8 cellular contexts compared by ENCODE assay signal in genomic region chr5:151208481-151208914, GRCh38. TPM values are rescaled to one million over a fixed set of nuclear protein-coding genes. Genes with fewer than 3 reads are reported as not detected.
DNase-seq lines count a peak whose midpoint lies in the region; ATAC-seq and TF ChIP-seq lines count a peak whose summit lies in the region.

No MANE protein-coding gene starts in this region.

- no peaks in the 10 kb centered on the region for H3K9me3 Mint-ChIP-seq in activated CD8-positive, alpha-beta T cell treated with anti-CD3 and anti-CD28 coated beads for 36 hours
- H3K9me3 Mint-ChIP-seq in stimulated activated memory B cell treated with anti-CD40 and anti-IgM and Interleukin-4, amounts not matched to agents 10 μg/mL and 1 μg/mL and 100 μg/mL, for 72 hours = no peaks in the 10 kb centered on the region
- H3K9me3 Mint-ChIP-seq in GM23338 = no peaks in the 10 kb centered on the region

- no peak overlapping the region for H3K23ac ChIP-seq in IMR-90 (ENCODE audit: low read depth, low read length)

- no peaks in the 10 kb centered on the region for H3K9me1 ChIP-seq in IMR-90 (ENCODE audit: insufficient read depth, low read length)

- H3K4me1 Mint-ChIP-seq in activated CD8-positive, alpha-beta T cell treated with anti-CD3 and anti-CD28 coated beads for 36 hours (ENCODE audit: low read depth) = peaks cover 66% of the 10 kb centered on the region
- peaks cover 68% of the 10 kb centered on the region for H3K4me1 Mint-ChIP-seq in stimulated activated memory B cell treated with anti-CD40 and anti-IgM and Interleukin-4, amounts not matched to agents 10 μg/mL and 1 μg/mL and 100 μg/mL, for 72 hours
- H3K4me1 Mint-ChIP-seq in GM23338 = no peaks in the 10 kb centered on the region

- H3K27me3 Mint-ChIP-seq in activated CD8-positive, alpha-beta T cell treated with anti-CD3 and anti-CD28 coated beads for 36 hours = no peaks in the 10 kb centered on the region
- H3K27me3 Mint-ChIP-seq in stimulated activated memory B cell treated with anti-CD40 and anti-IgM and Interleukin-4, amounts not matched to agents 10 μg/mL and 1 μg/mL and 100 μg/mL, for 72 hours = no peaks in the 10 kb centered on the region
- peaks cover 2% of the 10 kb centered on the region for H3K27me3 Mint-ChIP-seq in GM23338 (ENCODE audit: insufficient read depth, low read depth, poor library complexity)

- no peaks in the 10 kb centered on the region for H3K36me3 ChIP-seq in IMR-90 (ENCODE audit: control insufficient read depth, insufficient read depth, low read length)
- no peaks in the 10 kb centered on the region for H3K36me3 ChIP-seq in GM23338 (ENCODE audit: insufficient read depth)

- peaks cover 7% of the 10 kb centered on the region for H3K27me3 ChIP-seq in IMR-90 (ENCODE audit: control insufficient read depth, insufficient read depth, low read length)
- H3K27me3 ChIP-seq in right cardiac atrium (ENCODE audit: control insufficient read depth, insufficient read depth) = no peaks in the 10 kb centered on the region
- H3K27me3 ChIP-seq in GM23338 (ENCODE audit: insufficient read depth) = no peaks in the 10 kb centered on the region

- peak overlapping the region; percentile 15 for H3K4me3 Mint-ChIP-seq in activated CD8-positive, alpha-beta T cell treated with anti-CD3 and anti-CD28 coated beads for 36 hours
- H3K4me3 Mint-ChIP-seq in stimulated activated memory B cell treated with anti-CD40 and anti-IgM and Interleukin-4, amounts not matched to agents 10 μg/mL and 1 μg/mL and 100 μg/mL, for 72 hours = no peak overlapping the region
- H3K4me3 Mint-ChIP-seq in GM23338 = no peak overlapping the region

- no peak for TF ChIP-seq CTCF in IMR-90 (conservative IDR thresholded peaks at IDR 0.05; ENCODE audit: low read depth, low read length)
- TF ChIP-seq CTCF in activated CD8-positive, alpha-beta T cell treated with anti-CD3 and anti-CD28 coated beads for 36 hours (IDR thresholded peaks at IDR 0.05) = no peak
- no peak for TF ChIP-seq CTCF in GM23338 (conservative IDR thresholded peaks at IDR 0.05; ENCODE audit: low read depth in 2 of 2)

- H3K18ac ChIP-seq in IMR-90 (ENCODE audit: low read depth, low read length) = no peak overlapping the region

- no peak overlapping the region for H3K9ac ChIP-seq in IMR-90 (ENCODE audit: low read depth, low read length)

- BruUV-seq in IMR-90 (replicated peaks; lab: Mats Ljungman, UMichigan) = no TSS peak

- H2AFZ ChIP-seq in IMR-90 (replicated peaks; ENCODE audit: low read length, poor library complexity) = peak overlapping the region; percentile 58
- no peak overlapping the region for H2AFZ ChIP-seq in GM23338

- H3K27ac ChIP-seq in IMR-90 (ENCODE audit: insufficient read depth, low read length) = no peak overlapping the region
- H3K27ac ChIP-seq in right cardiac atrium (ENCODE audit: low read length) = peak overlapping the region; percentile 54
- H3K27ac ChIP-seq in GM23338 (ENCODE audit: low read depth) = no peak overlapping the region

- no peaks in the 10 kb centered on the region for H3K9me2 ChIP-seq in GM23338 (ENCODE audit: insufficient read depth)

- DNase-seq in IMR-90 = no peak
- peak; percentile 23 for DNase-seq in activated CD8-positive, alpha-beta T cell treated with anti-CD3 and anti-CD28 coated beads for 36 hours
- DNase-seq in right cardiac atrium = peak; percentile 32 to 77 (median 60)
- DNase-seq in GM23338 (ENCODE audit: low spot score) = no peak

- no peak overlapping the region for H2BK15ac ChIP-seq in IMR-90 (ENCODE audit: low read depth, low read length)

- H3K4me3 ChIP-seq in IMR-90 (ENCODE audit: insufficient read depth, low read depth, low read length) (no peak overlapping the region), right cardiac atrium (ENCODE audit: low read length) (no peak overlapping the region), GM23338 (no peak overlapping the region)

- H3K9me3 ChIP-seq in IMR-90 (ENCODE audit: control insufficient read depth, insufficient read depth, low read length) (no peaks in the 10 kb centered on the region), right cardiac atrium (ENCODE audit: control insufficient read depth, low read length) (no peaks in the 10 kb centered on the region)

- no peak overlapping the region for H2AK5ac ChIP-seq in IMR-90 (ENCODE audit: low read depth, low read length)

- H4K5ac ChIP-seq in IMR-90 (ENCODE audit: low read depth, low read length) = no peak overlapping the region

- no peak overlapping the region for H4K8ac ChIP-seq in IMR-90 (ENCODE audit: low read depth in 2 of 2, low read length in 2 of 2)

- no peak overlapping the region for H4K91ac ChIP-seq in IMR-90 (ENCODE audit: insufficient read depth, low read depth, low read length)

- H4K20me1 ChIP-seq in IMR-90 (ENCODE audit: insufficient read depth, low read length) = no peaks in the 10 kb centered on the region
- no peaks in the 10 kb centered on the region for H4K20me1 ChIP-seq in GM23338 (replicated peaks; ENCODE audit: insufficient read depth)

- POLR2A ChIA-PET in IMR-90 (lab: Charles Lee; ENCODE audit: unreplicated experiment) = no interaction called here
- POLR2A ChIA-PET in activated CD8-positive, alpha-beta T cell treated with anti-CD3 and anti-CD28 coated beads for 36 hours (lab: Charles Lee) = interaction anchor here (0.8 to 1.3 kb wide), 5 partner anchors 12 to 69 kb away, joined by 3 to 5 read pairs (median 3); no protein-coding TSS in a partner anchor

- H3K27ac Mint-ChIP-seq in activated CD8-positive, alpha-beta T cell treated with anti-CD3 and anti-CD28 coated beads for 36 hours = peak overlapping the region; percentile 89
- peak overlapping the region; percentile 73 for H3K27ac Mint-ChIP-seq in stimulated activated memory B cell treated with anti-CD40 and anti-IgM and Interleukin-4, amounts not matched to agents 10 μg/mL and 1 μg/mL and 100 μg/mL, for 72 hours
- no peak overlapping the region for H3K27ac Mint-ChIP-seq in GM23338

- dilution Hi-C loops in IMR-90 (cut with HindIII; ENCODE audit: low sequenced_read_pairs, unreplicated experiment) = no loop called here

- H2BK20ac ChIP-seq in IMR-90 (ENCODE audit: low read depth, low read length) = no peak overlapping the region

- H3K79me2 ChIP-seq in GM23338 (replicated peaks; ENCODE audit: insufficient read depth) = no peaks in the 10 kb centered on the region

- H2AK9ac ChIP-seq in IMR-90 (replicated peaks; ENCODE audit: low read depth, low read length, poor library complexity) = no peak overlapping the region

- no peaks in the 10 kb centered on the region for H3F3A ChIP-seq in GM23338 (replicated peaks; ENCODE audit: low read depth)

- in situ Hi-C loops in IMR-90 (cut with MboI; ENCODE audit: low sequenced_read_pairs) = no loop called here

- ATAC-seq in IMR-90 (ENCODE audit: low read depth) (no peak), right cardiac atrium (peak; percentile 59 to 61), HG02610 (IDR thresholded peaks at IDR 0.05; ENCODE audit: unreplicated experiment) (no peak), GM19328 (IDR thresholded peaks at IDR 0.05; ENCODE audit: unreplicated experiment) (no peak), GM19035 (IDR thresholded peaks at IDR 0.05; ENCODE audit: unreplicated experiment) (no peak), GM23338 (no peak)
- no peak for ATAC-seq in activated CD8-positive, alpha-beta T cell treated with anti-CD3 and anti-CD28 coated beads for 36 hours
- ATAC-seq in stimulated activated memory B cell treated with anti-CD40 and anti-IgM and Interleukin-4, amounts not matched to agents 10 μg/mL and 1 μg/mL and 100 μg/mL, for 72 hours = no peak

- H3K79me1 ChIP-seq in IMR-90 (ENCODE audit: low read depth in 1 of 2, low read length in 2 of 2) = no peaks in the 10 kb centered on the region

- no CpG with 5 or more reads among the region's 5 CpGs for WGBS in IMR-90 (ENCODE audit: extremely low coverage in 2 of 2, insufficient read length in 1 of 2), 2 experiments
- 3% methylated on average over 5 of the region's 5 CpGs for WGBS in right cardiac atrium

- H3K4me1 ChIP-seq in IMR-90 (ENCODE audit: control insufficient read depth, insufficient read depth, low read length) = no peaks in the 10 kb centered on the region
- H3K4me1 ChIP-seq in right cardiac atrium (ENCODE audit: control insufficient read depth, insufficient read depth, low read length) = peaks cover 13% of the 10 kb centered on the region
- no peaks in the 10 kb centered on the region for H3K4me1 ChIP-seq in GM23338 (ENCODE audit: insufficient read depth)

- intact Hi-C loops in IMR-90 (cut with micrococcal nuclease) = no loop called here
- intact Hi-C loops in activated CD8-positive, alpha-beta T cell treated with anti-CD3 and anti-CD28 coated beads for 36 hours (cut with micrococcal nuclease) = no loop called here
- intact Hi-C loops in right cardiac atrium (cut with DNase I) = no loop called here

- H2BK5ac ChIP-seq in IMR-90 (ENCODE audit: low read depth, low read length, poor library complexity, severe bottlenecking) = no peak overlapping the region

- H3K14ac ChIP-seq in IMR-90 (replicated peaks; ENCODE audit: low read depth, low read length) = no peak overlapping the region

- no peak overlapping the region for H3K56ac ChIP-seq in IMR-90 (ENCODE audit: extremely low read depth, insufficient read depth, low read length)

- H3K4ac ChIP-seq in IMR-90 (ENCODE audit: low read depth, low read length) = no peak overlapping the region

- CTCF ChIA-PET in IMR-90 (lab: Yijun Ruan, JAX) = no interaction called here
- CTCF ChIA-PET in activated CD8-positive, alpha-beta T cell treated with anti-CD3 and anti-CD28 coated beads for 36 hours (lab: Charles Lee) = interaction anchor here (0.8 to 1.9 kb wide), 7 partner anchors 12 to 108 kb away, joined by 3 to 7 read pairs (median 3); partner anchors contain the start of gene CCDC69

- no peak for TF ChIP-seq POLR2A in IMR-90 (IDR thresholded peaks at IDR 0.05; ENCODE audit: low read depth, low read length)

- H2BK120ac ChIP-seq in IMR-90 (ENCODE audit: low read depth, low read length) = no peak overlapping the region

- peaks cover 13% of the 10 kb centered on the region for H3K36me3 Mint-ChIP-seq in activated CD8-positive, alpha-beta T cell treated with anti-CD3 and anti-CD28 coated beads for 36 hours (ENCODE audit: low read depth)
- peaks cover 29% of the 10 kb centered on the region for H3K36me3 Mint-ChIP-seq in stimulated activated memory B cell treated with anti-CD40 and anti-IgM and Interleukin-4, amounts not matched to agents 10 μg/mL and 1 μg/mL and 100 μg/mL, for 72 hours
- H3K36me3 Mint-ChIP-seq in GM23338 (ENCODE audit: low read depth) = no peaks in the 10 kb centered on the region

- H3K4me2 ChIP-seq in IMR-90 (ENCODE audit: low read depth, low read length) (no peak overlapping the region), GM23338 (no peak overlapping the region)

- no peak for TF ChIP-seq RAD21 in IMR-90 (IDR thresholded peaks at IDR 0.05; ENCODE audit: low read length)

RNA-seq across cellular contexts. Expression of gene CCDC69, which starts 15.4 kb away (rescaled TPM):
- 0.36 and 0.56 TPM in 2 replicates for total RNA-seq in IMR-90 (2012; rRNA removed)
- polyA plus RNA-seq in IMR-90 (2012; rRNA removed) = 0.36 and 0.48 TPM in 2 replicates
- 0.25 and 0.31 TPM in 2 replicates for polyA plus RNA-seq in IMR-90 (2012; cell fraction: cytosol; rRNA removed)
- polyA plus RNA-seq in IMR-90 (2012; cell fraction: nucleus; rRNA removed; ENCODE audit: low replicate concordance) = 0.11 and 0.24 TPM in 2 replicates
- total RNA-seq in activated CD8-positive, alpha-beta T cell treated with anti-CD3 and anti-CD28 coated beads for 36 hours = 10 to 100 TPM; 33.0 to 34.5 TPM
- 100 to 1,000 TPM; 167 to 194 (median 190) TPM for total RNA-seq in right cardiac atrium
- 244 TPM for polyA plus RNA-seq in right cardiac atrium
- 5.3 and 6.6 TPM in 2 replicates for total RNA-seq in GM23338 (2014; rRNA removed; shearing (Covaris generic))
- polyA plus RNA-seq in GM23338 (2016; fragmentation: Nextera tagmentation; extraction: Ambion mirVana) = 2.7 and 3.0 TPM in 2 replicates

RNA-seq across cellular contexts. Expression of gene GM2A, which starts 44.5 kb away (rescaled TPM):
- total RNA-seq in IMR-90 (2012; rRNA removed) (18.5 and 18.6 TPM in 2 replicates), right cardiac atrium (10 to 100 TPM; 30.1 to 43.4 (median 35.3) TPM)
- polyA plus RNA-seq in IMR-90 (2012; rRNA removed) (12.8 and 13.8 TPM in 2 replicates), right cardiac atrium (27.7 TPM), GM23338 (2016; fragmentation: Nextera tagmentation; extraction: Ambion mirVana) (9.0 and 9.8 TPM in 2 replicates)
- polyA plus RNA-seq in IMR-90 (2012; cell fraction: cytosol; rRNA removed) = 8.0 and 9.9 TPM in 2 replicates
- 2.0 and 3.1 TPM in 2 replicates for polyA plus RNA-seq in IMR-90 (2012; cell fraction: nucleus; rRNA removed; ENCODE audit: low replicate concordance)
- 10 to 100 TPM; 13.3 to 13.7 TPM for total RNA-seq in activated CD8-positive, alpha-beta T cell treated with anti-CD3 and anti-CD28 coated beads for 36 hours
- total RNA-seq in GM23338 (2014; rRNA removed; shearing (Covaris generic)) = 26.3 and 27.8 TPM in 2 replicates

RNA-seq across cellular contexts. Expression of gene ANXA6, which starts 50.9 kb away (rescaled TPM):
- 610 and 633 TPM in 2 replicates for total RNA-seq in IMR-90 (2012; rRNA removed)
- polyA plus RNA-seq in IMR-90 (2012; rRNA removed) = 346 and 355 TPM in 2 replicates
- 237 and 242 TPM in 2 replicates for polyA plus RNA-seq in IMR-90 (2012; cell fraction: cytosol; rRNA removed)
- polyA plus RNA-seq in IMR-90 (2012; cell fraction: nucleus; rRNA removed; ENCODE audit: low replicate concordance) = 152 and 159 TPM in 2 replicates
- 100 to 1,000 TPM; 328 to 336 TPM for total RNA-seq in activated CD8-positive, alpha-beta T cell treated with anti-CD3 and anti-CD28 coated beads for 36 hours
- total RNA-seq in right cardiac atrium = 100 to 1,000 TPM; 220 to 238 (median 232) TPM
- polyA plus RNA-seq in right cardiac atrium = 203 TPM
- 87.4 and 110 TPM in 2 replicates for total RNA-seq in GM23338 (2014; rRNA removed; shearing (Covaris generic))
- 26.5 and 30.2 TPM in 2 replicates for polyA plus RNA-seq in GM23338 (2016; fragmentation: Nextera tagmentation; extraction: Ambion mirVana)

Comparison
In these comparisons a context has a peak if more than half of its experiments do, and no peak if none do; other contexts are left out.
1. ATAC-seq: peak in right cardiac atrium (2 of 2); none in IMR-90 (single experiment), activated CD8-positive, alpha-beta T cell treated with anti-CD3 and anti-CD28 coated beads for 36 hours (single experiment), stimulated activated memory B cell treated with anti-CD40 and anti-IgM and Interleukin-4, amounts not matched to agents 10 μg/mL and 1 μg/mL and 100 μg/mL, for 72 hours (single experiment), HG02610 (single experiment), GM19328 (single experiment), GM19035 (single experiment) and GM23338 (single experiment).
2. DNase-seq: peak in activated CD8-positive, alpha-beta T cell treated with anti-CD3 and anti-CD28 coated beads for 36 hours (single experiment) and right cardiac atrium (3 of 3); none in IMR-90 (single experiment) and GM23338 (single experiment).
3. RNA of gene CCDC69, which starts 15.4 kb away (total RNA-seq): 167 to 194 TPM in right cardiac atrium; 33.0 to 34.5 TPM in activated CD8-positive, alpha-beta T cell treated with anti-CD3 and anti-CD28 coated beads for 36 hours, 5.3 to 6.6 TPM in GM23338 and 0.36 to 0.56 TPM in IMR-90; every median in the first group is over 4 times any median in the second.